14 cellular contexts compared by ENCODE assay signal in genomic region chr14:101862177-101862576, GRCh38.
A peak's percentile ranks its signal among the peaks of the same experiment; 100 is the strongest.
DNase-seq lines count a peak whose midpoint lies in the region; ATAC-seq and TF ChIP-seq lines count a peak whose summit lies in the region.
"Had no signal": no experiment of that assay in that cellular context is flagged by ENCODE, and none has a peak within 500 bp of the region (broad histone marks: within the 10 kb centered on the region; RNA-seq: fewer than 3 reads in every experiment).

No MANE protein-coding gene starts in this region.

- H3K27ac ChIP-seq in psoas muscle = no peak overlapping the region
- H3K27ac ChIP-seq: Peyer's patch, tibial artery had no signal

- H3K4me3 Mint-ChIP-seq in activated CD4-positive, alpha-beta memory T cell treated with anti-CD3 and anti-CD28 coated beads for 36 hours = no peak overlapping the region
- no peak overlapping the region for H3K4me3 Mint-ChIP-seq in activated CD4-positive, alpha-beta memory T cell treated with anti-CD3 and anti-CD28 coated beads, Interleukin-2, amount 10 ng/mL, durations not matched to agents 7 days and 5 days
- H3K4me3 Mint-ChIP-seq in stimulated activated memory B cell treated with anti-CD40 and anti-IgM and Interleukin-4, amounts not matched to agents 10 μg/mL and 1 μg/mL and 100 μg/mL, for 72 hours = no peak overlapping the region

- H3K27me3 ChIP-seq in MG63 = no peaks in the 10 kb centered on the region
- H3K27me3 ChIP-seq in psoas muscle (ENCODE audit: insufficient read depth in 3 of 3, low read length in 2 of 3) = no peaks in the 10 kb centered on the region
- H3K27me3 ChIP-seq: Peyer's patch, tibial artery had no signal

- H3K9me3 Mint-ChIP-seq in activated CD4-positive, alpha-beta memory T cell treated with anti-CD3 and anti-CD28 coated beads for 36 hours = no peaks in the 10 kb centered on the region
- no peaks in the 10 kb centered on the region for H3K9me3 Mint-ChIP-seq in activated CD4-positive, alpha-beta memory T cell treated with anti-CD3 and anti-CD28 coated beads, Interleukin-2, amount 10 ng/mL, durations not matched to agents 7 days and 5 days
- H3K9me3 Mint-ChIP-seq in stimulated activated memory B cell treated with anti-CD40 and anti-IgM and Interleukin-4, amounts not matched to agents 10 μg/mL and 1 μg/mL and 100 μg/mL, for 72 hours = no peaks in the 10 kb centered on the region

- H3K4me1 Mint-ChIP-seq in activated CD4-positive, alpha-beta memory T cell treated with anti-CD3 and anti-CD28 coated beads for 36 hours (ENCODE audit: low read depth) = peaks cover 53% of the 10 kb centered on the region
- peaks cover 33% of the 10 kb centered on the region for H3K4me1 Mint-ChIP-seq in activated CD4-positive, alpha-beta memory T cell treated with anti-CD3 and anti-CD28 coated beads, Interleukin-2, amount 10 ng/mL, durations not matched to agents 7 days and 5 days
- H3K4me1 Mint-ChIP-seq in stimulated activated memory B cell treated with anti-CD40 and anti-IgM and Interleukin-4, amounts not matched to agents 10 μg/mL and 1 μg/mL and 100 μg/mL, for 72 hours = peaks cover 26% of the 10 kb centered on the region

- no peaks in the 10 kb centered on the region for H3K27me3 Mint-ChIP-seq in activated CD4-positive, alpha-beta memory T cell treated with anti-CD3 and anti-CD28 coated beads for 36 hours
- no peaks in the 10 kb centered on the region for H3K27me3 Mint-ChIP-seq in activated CD4-positive, alpha-beta memory T cell treated with anti-CD3 and anti-CD28 coated beads, Interleukin-2, amount 10 ng/mL, durations not matched to agents 7 days and 5 days
- H3K27me3 Mint-ChIP-seq in stimulated activated memory B cell treated with anti-CD40 and anti-IgM and Interleukin-4, amounts not matched to agents 10 μg/mL and 1 μg/mL and 100 μg/mL, for 72 hours = no peaks in the 10 kb centered on the region

- ATAC-seq in psoas muscle (peak in 3 of 4 donors; percentile 65 to 67 (median 67)), HG02981 (IDR thresholded peaks at IDR 0.05; ENCODE audit: unreplicated experiment) (no peak)
- ATAC-seq in stimulated activated memory B cell treated with anti-CD40 and anti-IgM and Interleukin-4, amounts not matched to agents 10 μg/mL and 1 μg/mL and 100 μg/mL, for 72 hours = no peak

- TF ChIP-seq CTCF in fibroblast of mammary gland (conservative IDR thresholded peaks at IDR 0.05; ENCODE audit: control insufficient read depth, insufficient read depth, low read depth, low read length) = no peak
- no peak for TF ChIP-seq CTCF in psoas muscle (IDR thresholded peaks at IDR 0.05)

- no peaks in the 10 kb centered on the region; the same call in none of the 2 replicates for H3K36me3 ChIP-seq in MG63
- H3K36me3 ChIP-seq in psoas muscle (ENCODE audit: insufficient read depth in 1 of 2, low read depth in 1 of 2) = peaks cover 0 to 17% of the 10 kb centered on the region in 2 donors

- CTCF ChIA-PET in activated CD4-positive, alpha-beta memory T cell treated with anti-CD3 and anti-CD28 coated beads for 36 hours (lab: Charles Lee) = interaction anchor here (0.8 to 1.5 kb wide), 3 partner anchors 17 to 91 kb away, joined by 3 to 5 read pairs (median 3); no protein-coding TSS in a partner anchor
- CTCF ChIA-PET in activated CD4-positive, alpha-beta memory T cell treated with anti-CD3 and anti-CD28 coated beads, Interleukin-2, amount 10 ng/mL, durations not matched to agents 7 days and 5 days (lab: Charles Lee) = interaction anchor here (1.5 kb wide), 1 partner anchor 18 kb away, joined by 4 read pairs; no protein-coding TSS in a partner anchor

- H3K27ac Mint-ChIP-seq in activated CD4-positive, alpha-beta memory T cell treated with anti-CD3 and anti-CD28 coated beads for 36 hours = peak overlapping the region; percentile 53
- H3K27ac Mint-ChIP-seq in activated CD4-positive, alpha-beta memory T cell treated with anti-CD3 and anti-CD28 coated beads, Interleukin-2, amount 10 ng/mL, durations not matched to agents 7 days and 5 days = no peak overlapping the region
- no peak overlapping the region for H3K27ac Mint-ChIP-seq in stimulated activated memory B cell treated with anti-CD40 and anti-IgM and Interleukin-4, amounts not matched to agents 10 μg/mL and 1 μg/mL and 100 μg/mL, for 72 hours

- H3K4me3 ChIP-seq in MG63 (no peak overlapping the region), fibroblast of mammary gland (ENCODE audit: control insufficient read depth, low read depth, low read length) (no peak overlapping the region), psoas muscle (no peak overlapping the region)
- H3K4me3 ChIP-seq: Peyer's patch, tibial artery had no signal

- H3K4me1 ChIP-seq in psoas muscle = no peaks in the 10 kb centered on the region
- H3K4me1 ChIP-seq: Peyer's patch, tibial artery had no signal

- H3K36me3 Mint-ChIP-seq in activated CD4-positive, alpha-beta memory T cell treated with anti-CD3 and anti-CD28 coated beads for 36 hours = peaks cover 43% of the 10 kb centered on the region
- H3K36me3 Mint-ChIP-seq in activated CD4-positive, alpha-beta memory T cell treated with anti-CD3 and anti-CD28 coated beads, Interleukin-2, amount 10 ng/mL, durations not matched to agents 7 days and 5 days (ENCODE audit: low read depth) = peaks cover 73% of the 10 kb centered on the region
- peaks cover 56% of the 10 kb centered on the region for H3K36me3 Mint-ChIP-seq in stimulated activated memory B cell treated with anti-CD40 and anti-IgM and Interleukin-4, amounts not matched to agents 10 μg/mL and 1 μg/mL and 100 μg/mL, for 72 hours

- no peak for DNase-seq in activated CD4-positive, alpha-beta memory T cell treated with anti-CD3 and anti-CD28 coated beads for 36 hours
- DNase-seq in activated CD4-positive, alpha-beta memory T cell treated with anti-CD3 and anti-CD28 coated beads, Interleukin-2, amount 10 ng/mL, durations not matched to agents 7 days and 5 days = no peak
- DNase-seq in MG63 = peak; percentile 15
- DNase-seq in fibroblast of mammary gland (ENCODE audit: low read depth) = peak; percentile 72
- DNase-seq in psoas muscle = no peak
- DNase-seq in NOMO-1 treated with dmso at 0.1 percent for 144 hours (lab: John Stamatoyannopoulos, UW; ENCODE audit: unreplicated experiment) = no peak
- DNase-seq: activated naive CD4-positive, alpha-beta T cell; NCI-H146; NCI-H510A; Peyer's patch; stimulated activated CD4-positive, alpha-beta T cell treated with anti-CD3 and anti-CD28 coated beads, Interleukin-12 subunit alpha, Interleukin-12 subunit beta, amount 100 ng/mL, for 4 hours; tibial artery had no signal

- H3K9me3 ChIP-seq in MG63 = no peaks in the 10 kb centered on the region
- no peaks in the 10 kb centered on the region for H3K9me3 ChIP-seq in psoas muscle
- H3K9me3 ChIP-seq: Peyer's patch, tibial artery had no signal

- 66 to 79% (median 71%) methylated on average over 4 of the region's 4 CpGs for WGBS in psoas muscle, 3 donors

- POLR2A ChIA-PET in activated CD4-positive, alpha-beta memory T cell treated with anti-CD3 and anti-CD28 coated beads for 36 hours (lab: Charles Lee) = interaction anchor here (1.2 to 1.3 kb wide), 2 partner anchors 16 to 36 kb away, joined by 3 to 5 read pairs; no protein-coding TSS in a partner anchor
- POLR2A ChIA-PET in activated CD4-positive, alpha-beta memory T cell treated with anti-CD3 and anti-CD28 coated beads, Interleukin-2, amount 10 ng/mL, durations not matched to agents 7 days and 5 days (lab: Charles Lee) = no interaction called here

- intact Hi-C loops in activated CD4-positive, alpha-beta memory T cell treated with anti-CD3 and anti-CD28 coated beads for 36 hours (cut with micrococcal nuclease) = loop anchor here (1.0 kb wide), 1 partner anchor 14 kb away; no protein-coding TSS in a partner anchor
- intact Hi-C loops in psoas muscle (cut with DNase I) = no loop called here

Comparison
In these comparisons a context has a peak if more than half of its experiments do, and no peak if none do; other contexts are left out.
1. DNase-seq: peak in MG63 (single experiment) and fibroblast of mammary gland (single experiment); none in activated CD4-positive, alpha-beta memory T cell treated with anti-CD3 and anti-CD28 coated beads for 36 hours (single experiment), activated CD4-positive, alpha-beta memory T cell treated with anti-CD3 and anti-CD28 coated beads, Interleukin-2, amount 10 ng/mL, durations not matched to agents 7 days and 5 days (single experiment), psoas muscle (0 of 2) and NOMO-1 treated with dmso at 0.1 percent for 144 hours (single experiment).
2. ATAC-seq: peak in psoas muscle (3 of 4); none in stimulated activated memory B cell treated with anti-CD40 and anti-IgM and Interleukin-4, amounts not matched to agents 10 μg/mL and 1 μg/mL and 100 μg/mL, for 72 hours (single experiment) and HG02981 (single experiment).